ENCODE assay signal across 1 cellular context in genomic region chr18:59357928-59358327, GRCh38.
TF ChIP-seq lines count a peak whose summit lies in the region.

No MANE protein-coding gene starts in this region.

TF ChIP-seq in K562, 482 proteins besides CTCF, POLR2A, EP300 and RAD21 (continued from another document):
- TF ChIP-seq PBX2 (CRISPR knock-in tag; IDR thresholded peaks at IDR 0.05; ENCODE audit: low read depth), result no peak
- 0 out of 2 replicates have a peak, but pooled peaks have one; percentile 17 for TF ChIP-seq PBX2 (tag; conservative IDR thresholded peaks at IDR 0.05; ENCODE audit: low read depth)
- TF ChIP-seq ZEB2 (IDR thresholded peaks at IDR 0.05), result no peak
- TF ChIP-seq ATF3 (IDR thresholded peaks at IDR 0.05), result peak; percentile 61
- no peak for TF ChIP-seq ATF3 (CRISPR knock-in tag; conservative IDR thresholded peaks at IDR 0.05)
- peak; percentile 69; the same call in 1 of the 2 replicates for TF ChIP-seq BACH1 (tag; IDR thresholded peaks at IDR 0.05)
- TF ChIP-seq ZBTB40 (IDR thresholded peaks at IDR 0.05), result no peak
- no peak for TF ChIP-seq ZBTB40 (CRISPR knock-in tag; IDR thresholded peaks at IDR 0.05)
- peak; percentile 67 for TF ChIP-seq FOSL1 (tag; conservative IDR thresholded peaks at IDR 0.05)
- peak; percentile 60; the same call in 1 of the 2 replicates for TF ChIP-seq C11orf30 (IDR thresholded peaks at IDR 0.05; ENCODE audit: low read depth)
- TF ChIP-seq CREM (IDR thresholded peaks at IDR 0.05; ENCODE audit: low read depth), result peak; percentile 54; the same call in 1 of the 2 replicates
- TF ChIP-seq KLF6 (CRISPR knock-in tag; IDR thresholded peaks at IDR 0.05; ENCODE audit: borderline replicate concordance), result no peak
- TF ChIP-seq ATF1 (CRISPR knock-in tag; IDR thresholded peaks at IDR 0.05), result no peak
- TF ChIP-seq ATF1 (tag; IDR thresholded peaks at IDR 0.05), result peak; percentile 4; the same call in 1 of the 2 replicates
- peak; percentile 42 for TF ChIP-seq SMARCA4 (IDR thresholded peaks at IDR 0.05)
- TF ChIP-seq SMARCC2 (IDR thresholded peaks at IDR 0.05; ENCODE audit: low read depth), result no peak
